Comparison of ENCODE assay signal across 26 cellular contexts in genomic region chr16:519841-520687, GRCh38. TPM values are rescaled to one million over a fixed set of nuclear protein-coding genes. Genes with fewer than 3 reads are reported as not detected.
DNase-seq lines count a peak whose midpoint lies in the region; ATAC-seq, FAIRE-seq and TF ChIP-seq lines count a peak whose summit lies in the region.
"Had no signal": no experiment of that assay in that cellular context is flagged by ENCODE, and none has a peak within 500 bp of the region (broad histone marks: within the 10 kb centered on the region; RNA-seq: fewer than 3 reads in every experiment).

No MANE protein-coding gene starts in this region.

- BruUV-seq in HepG2 (replicated peaks; lab: Mats Ljungman, UMichigan) (no TSS peak), K562 (replicated peaks; lab: Mats Ljungman, UMichigan) (no TSS peak)

- no peak for TF ChIP-seq EP300 in HepG2 (IDR thresholded peaks at IDR 0.05; ENCODE audit: low read depth in 2 of 2, low read length in 2 of 2)
- no peak for TF ChIP-seq EP300 in HepG2 (CRISPR knock-in tag; IDR thresholded peaks at IDR 0.05; ENCODE audit: borderline replicate concordance)
- no peak for TF ChIP-seq EP300 in K562 (IDR thresholded peaks at IDR 0.05; ENCODE audit: low read length)

- peaks cover 13% of the 10 kb centered on the region for H3K4me1 ChIP-seq in HepG2 (ENCODE audit: insufficient read depth, low read length)
- H3K4me1 ChIP-seq in right lobe of liver = no peaks in the 10 kb centered on the region
- peaks cover 2 to 68% of the 10 kb centered on the region in 2 experiments; a peak in 4 of 5 replicates for H3K4me1 ChIP-seq in K562 (replicated peaks in 1 of 2; ENCODE audit: control insufficient read depth in 2 of 2, insufficient read depth in 2 of 2, low read length in 2 of 2)
- no peaks in the 10 kb centered on the region for H3K4me1 ChIP-seq in upper lobe of right lung
- H3K4me1 ChIP-seq in effector memory CD4-positive, alpha-beta T cell (ENCODE audit: control insufficient read depth, insufficient read depth, low read length, poor library complexity, severe bottlenecking) = no peaks in the 10 kb centered on the region

- H3K9me3 ChIP-seq in HepG2 (ENCODE audit: low read length) (no peaks in the 10 kb centered on the region), right lobe of liver (no peaks in the 10 kb centered on the region), K562 (replicated peaks; ENCODE audit: control insufficient read depth, insufficient read depth, low read depth, low read length) (no peaks in the 10 kb centered on the region), upper lobe of right lung (no peaks in the 10 kb centered on the region)
- H3K9me3 ChIP-seq in effector memory CD4-positive, alpha-beta T cell (ENCODE audit: control insufficient read depth, low read length) = no peaks in the 10 kb centered on the region
- H3K9me3 ChIP-seq: SJSA1 had no signal

- H4K20me1 ChIP-seq in HepG2 (ENCODE audit: insufficient read depth, low read length) (no peaks in the 10 kb centered on the region), K562 (replicated peaks; ENCODE audit: control insufficient read depth, insufficient read depth, low read length) (no peaks in the 10 kb centered on the region; the same call in 1 of the 2 replicates)

- 97% methylated on average over 13 of the region's 35 CpGs for WGBS in HepG2 (ENCODE audit: low lambda C conversion rate)
- WGBS in right lobe of liver (ENCODE audit: insufficient coverage, low coverage, low lambda C conversion rate, missing lambda C conversion rate) = 88% methylated on average over 4 of the region's 35 CpGs
- WGBS in K562 (ENCODE audit: insufficient coverage, low coverage, missing lambda C conversion rate) = 88% methylated on average over 28 of the region's 35 CpGs

- DNase-seq in HepG2 (ENCODE audit: low spot score) = no peak
- no peak for DNase-seq in right lobe of liver
- no peak for DNase-seq in K562 (ENCODE audit: extremely low read depth in 1 of 4, low spot score in 3 of 4)
- DNase-seq in upper lobe of right lung = no peak
- no peak for DNase-seq in effector memory CD4-positive, alpha-beta T cell
- DNase-seq: C1 segment of cervical spinal cord; CD4-positive, alpha-beta memory T cell; COR-L47; DMS53; KG1; MM.1S; NCI-H1694; NCI-H2029 treated with DMSO at 0.1 percent for 48 hours; NCI-H2227 treated with DMSO at 0.1 percent for 48 hours; NCI-H510A; NCI-H69; Right ventricle myocardium superior; RPMI8226 had no signal

- TF ChIP-seq POLR2A in HepG2 (IDR thresholded peaks at IDR 0.05; ENCODE audit: insufficient read depth in 1 of 2, low read depth in 2 of 2, low read length in 2 of 2) (no peak), right lobe of liver (IDR thresholded peaks at IDR 0.05) (no peak), K562 (conservative IDR thresholded peaks at IDR 0.05) (no peak)

- no peak for FAIRE-seq in HepG2 (lab: Jason Lieb, UNC)
- FAIRE-seq in K562 (lab: Jason Lieb, UNC) = no peak
- FAIRE-seq: A204.1, G401.6, GM12891, GM19239 had no signal

- no peak overlapping the region for H3K4me3 ChIP-seq in HepG2 (replicated peaks in 1 of 3; ENCODE audit: insufficient read depth in 1 of 3, low read depth in 2 of 3, low read length in 3 of 3)
- no peak overlapping the region for H3K4me3 ChIP-seq in right lobe of liver
- H3K4me3 ChIP-seq in K562 = no peak overlapping the region
- no peak overlapping the region for H3K4me3 ChIP-seq in upper lobe of right lung
- H3K4me3 ChIP-seq in effector memory CD4-positive, alpha-beta T cell (ENCODE audit: insufficient read depth, low read depth, low read length, poor library complexity, severe bottlenecking) = no peak overlapping the region
- H3K4me3 ChIP-seq: SJSA1 had no signal

- in situ Hi-C loops in HepG2 (cut with HindIII; ENCODE audit: extremely low pct_ligation_motif_present, low pct_unique_long_range_greater_than_20kb) (no loop called here), K562 (cut with MboI) (no loop called here)

- H3K79me2 ChIP-seq in HepG2 (ENCODE audit: insufficient read depth, low read length) (no peaks in the 10 kb centered on the region), K562 (ENCODE audit: control insufficient read depth, insufficient read depth, low read length) (peaks cover 3% of the 10 kb centered on the region; the same call in 1 of the 3 replicates)

- H3K27me3 ChIP-seq in HepG2 (ENCODE audit: control insufficient read depth in 1 of 2, insufficient read depth in 2 of 2, low read length in 2 of 2) (no peaks in the 10 kb centered on the region), right lobe of liver (no peaks in the 10 kb centered on the region), K562 (ENCODE audit: control insufficient read depth in 2 of 2, insufficient read depth in 2 of 2, low read length in 2 of 2) (no peaks in the 10 kb centered on the region), upper lobe of right lung (no peaks in the 10 kb centered on the region)
- H3K27me3 ChIP-seq in effector memory CD4-positive, alpha-beta T cell (replicated peaks; ENCODE audit: control insufficient read depth, insufficient read depth, low read length, poor library complexity, severe bottlenecking) = no peaks in the 10 kb centered on the region
- H3K27me3 ChIP-seq: SJSA1 had no signal

- no peak overlapping the region for H3K27ac ChIP-seq in HepG2 (ENCODE audit: extremely low read length, insufficient read depth, low read length)
- no peak overlapping the region for H3K27ac ChIP-seq in right lobe of liver
- H3K27ac ChIP-seq in K562 (ENCODE audit: extremely low read depth, low read depth, low read length) = no peak overlapping the region
- no peak overlapping the region for H3K27ac ChIP-seq in upper lobe of right lung
- no peak overlapping the region for H3K27ac ChIP-seq in effector memory CD4-positive, alpha-beta T cell (ENCODE audit: insufficient read depth, low read length, poor library complexity, severe bottlenecking)
- H3K27ac ChIP-seq: SJSA1 had no signal

- TF ChIP-seq RAD21 in HepG2 (CRISPR knock-in tag; IDR thresholded peaks at IDR 0.05) (no peak), K562 (CRISPR knock-in tag; conservative IDR thresholded peaks at IDR 0.05 in 1 of 2, IDR thresholded peaks at IDR 0.05 in 1 of 2) (no peak)

- H3K36me3 ChIP-seq in HepG2 (replicated peaks in 1 of 2; ENCODE audit: control insufficient read depth in 1 of 2, insufficient read depth in 2 of 2, low read length in 2 of 2) = peaks cover 20 to 49% of the 10 kb centered on the region in 2 experiments; a peak in 4 of 5 replicates
- peaks cover 3 to 41% (median 6%) of the 10 kb centered on the region in 4 donors for H3K36me3 ChIP-seq in right lobe of liver
- peaks cover 13% of the 10 kb centered on the region; the same call in 2 of the 3 replicates for H3K36me3 ChIP-seq in K562 (ENCODE audit: control insufficient read depth, insufficient read depth, low read length)
- peaks cover 32% of the 10 kb centered on the region for H3K36me3 ChIP-seq in upper lobe of right lung
- peaks cover 12% of the 10 kb centered on the region for H3K36me3 ChIP-seq in effector memory CD4-positive, alpha-beta T cell (ENCODE audit: control insufficient read depth, insufficient read depth, low read length)

- no peak overlapping the region for H3K4me2 ChIP-seq in HepG2 (ENCODE audit: low read depth, low read length)
- no peak overlapping the region for H3K4me2 ChIP-seq in K562 (ENCODE audit: insufficient read depth, low read length)

- H3K9ac ChIP-seq in HepG2 (ENCODE audit: insufficient read depth, low read depth, low read length) = no peak overlapping the region
- H3K9ac ChIP-seq in K562 (ENCODE audit: insufficient read depth in 1 of 2, low read depth in 2 of 2, low read length in 2 of 2) = peak overlapping the region in 1 of 2 experiments; percentile 58; a peak in 2 of 4 replicates

- TF ChIP-seq CTCF in HepG2 (CRISPR knock-in tag; IDR thresholded peaks at IDR 0.05) (no peak), right lobe of liver (IDR thresholded peaks at IDR 0.05) (no peak), K562 (IDR thresholded peaks at IDR 0.05 in 2 of 3, conservative IDR thresholded peaks at IDR 0.05 in 1 of 3; ENCODE audit: insufficient read depth in 2 of 3, low read depth in 1 of 3, low read length in 3 of 3) (no peak), upper lobe of right lung (IDR thresholded peaks at IDR 0.05) (no peak)

- ATAC-seq in HepG2 (no peak), right lobe of liver (no peak), K562 (no peak), upper lobe of right lung (no peak)
- ATAC-seq: HCT116 had no signal

- intact Hi-C loops in HepG2 (cut with micrococcal nuclease; ENCODE audit: unreplicated experiment) (no loop called here), right lobe of liver (cut with DNase I) (no loop called here), K562 (cut with micrococcal nuclease) (no loop called here), upper lobe of right lung (cut with DNase I) (no loop called here)

- no peaks in the 10 kb centered on the region for H3K9me1 ChIP-seq in K562 (ENCODE audit: control insufficient read depth, insufficient read depth, low read length)

- CTCF ChIA-PET in HepG2 (lab: Yijun Ruan, JAX; ENCODE audit: low intra/inter-chr PET ratio, low total read pairs) = no interaction called here
- CTCF ChIA-PET in K562 (lab: Yijun Ruan, JAX; ENCODE audit: low intra/inter-chr PET ratio) = no interaction called here

- H2AFZ ChIP-seq in HepG2 (ENCODE audit: low read length) = no peak overlapping the region
- no peak overlapping the region for H2AFZ ChIP-seq in K562 (ENCODE audit: low read depth, low read length)

- POLR2A ChIA-PET in HepG2 (lab: Yijun Ruan, JAX) = interaction anchor here (0.6 to 2.1 kb wide), 5 partner anchors 11 to 18 kb away, joined by 3 to 8 read pairs (median 3); no protein-coding TSS in a partner anchor
- POLR2A ChIA-PET in K562 (lab: Yijun Ruan, JAX) = interaction anchor here (1.4 to 3.0 kb wide), 3 partner anchors 15 to 21 kb away, joined by 4 to 9 read pairs (median 4); no protein-coding TSS in a partner anchor

RNA-seq across cellular contexts. Expression of gene CAPN15, which starts 7.4 kb away (rescaled TPM):
- total RNA-seq in HepG2 (2016; rRNA removed; fragmentation: Illumina TruSeq; extraction: Trizol) (15.0 and 24.5 TPM in 2 replicates), right lobe of liver (10 to 100 TPM; 17.3 to 34.3 (median 23.3) TPM), K562 (2014; rRNA removed) (63.2 and 81.8 TPM in 2 replicates), K562 (2014; rRNA removed; fragmentation: Illumina TruSeq; extraction: Trizol) (4.2 and 4.3 TPM in 2 replicates), K562 (2015; rRNA removed; fragmentation: Illumina TruSeq; extraction: Trizol) (26.1 and 28.1 TPM in 2 replicates), K562 (2021) (105 and 111 TPM in 2 replicates), upper lobe of right lung (45.2 TPM)
- 4.2 and 4.4 TPM in 2 replicates for total RNA-seq in HepG2 (2016; cell fraction: cytosol; rRNA removed; fragmentation: Illumina TruSeq; extraction: Trizol; ENCODE audit: low read depth)
- 12.6 and 24.1 TPM in 2 replicates for total RNA-seq in HepG2 (2016; cell fraction: insoluble cytoplasmic fraction; rRNA removed; fragmentation: Illumina TruSeq; extraction: Trizol)
- 16.3 and 16.4 TPM in 2 replicates for total RNA-seq in HepG2 (2016; cell fraction: membrane; rRNA removed; fragmentation: Illumina TruSeq; extraction: Trizol)
- 14.9 and 20.4 TPM in 2 replicates for total RNA-seq in HepG2 (2016; cell fraction: nucleus; rRNA removed; fragmentation: Illumina TruSeq; extraction: Trizol)
- polyA plus RNA-seq in HepG2 (2011; rRNA removed) (14.9 and 22.2 TPM in 2 replicates), K562 (2011; rRNA removed) (14.2 and 20.5 TPM in 2 replicates), K562 (2014; fragmentation: Illumina TruSeq; extraction: Trizol) (4.9 and 23.2 TPM in 2 replicates), K562 (2014; fragmentation: Nextera tagmentation; extraction: Ambion mirVana) (under 1 TPM; 0.62 to 0.77 TPM), K562 (2014; rRNA removed) (50.2 and 52.3 TPM in 2 replicates)
- polyA plus RNA-seq in HepG2 (2011; cell fraction: cytosol; rRNA removed) = 11.3 and 22.6 TPM in 2 replicates
- polyA plus RNA-seq in HepG2 (2011; cell fraction: nucleus; rRNA removed) = 103 and 145 TPM in 2 replicates
- 17.6 and 19.5 TPM in 2 replicates for polyA plus RNA-seq in HepG2 (2012)
- polyA plus RNA-seq in HepG2 (2016; cell fraction: cytosol; fragmentation: Illumina TruSeq; extraction: Trizol; ENCODE audit: low read depth) = 5.8 and 6.0 TPM in 2 replicates
- 20.7 and 26.7 TPM in 2 replicates for polyA plus RNA-seq in HepG2 (2016; cell fraction: insoluble cytoplasmic fraction; fragmentation: Illumina TruSeq; extraction: Trizol; ENCODE audit: low read depth)
- 16.3 and 19.3 TPM in 2 replicates for polyA plus RNA-seq in HepG2 (2016; cell fraction: membrane; fragmentation: Illumina TruSeq; extraction: Trizol; ENCODE audit: low read depth)
- polyA plus RNA-seq in HepG2 (2016; cell fraction: nucleus; fragmentation: Illumina TruSeq; extraction: Trizol; ENCODE audit: insufficient read depth, low read depth) = 67.7 and 68.0 TPM in 2 replicates
- 22.1 and 60.1 TPM in 2 replicates for polyA minus RNA-seq in HepG2 (2011; rRNA and poly(A)+ RNA removed; ENCODE audit: low replicate concordance)
- polyA minus RNA-seq in HepG2 (2011; cell fraction: cytosol; rRNA and poly(A)+ RNA removed) = 39.5 and 41.1 TPM in 2 replicates
- 16.0 and 18.4 TPM in 2 replicates for polyA minus RNA-seq in HepG2 (2011; cell fraction: nucleus; rRNA and poly(A)+ RNA removed)
- total RNA-seq in K562 (2011; cell fraction: chromatin; rRNA removed; ENCODE audit: low replicate concordance) = 95.0 and 335 TPM in 2 replicates
- total RNA-seq in K562 (2011; cell fraction: nucleolus; rRNA removed) = 221 and 227 TPM in 2 replicates
- total RNA-seq in K562 (2011; cell fraction: nucleoplasm; rRNA removed) = 99.2 and 108 TPM in 2 replicates
- 20.0 and 89.6 TPM in 2 replicates for polyA plus RNA-seq in K562 (2011; cell fraction: cytosol; rRNA removed)
- 120 and 194 TPM in 2 replicates for polyA plus RNA-seq in K562 (2011; cell fraction: nucleus; rRNA removed)
- 43.4 and 45.5 TPM in 2 replicates for polyA plus RNA-seq in K562 (2012)
- polyA minus RNA-seq in K562 (2011; rRNA and poly(A)+ RNA removed) = 5.4 and 12.8 TPM in 2 replicates
- 69.7 and 71.5 TPM in 2 replicates for polyA minus RNA-seq in K562 (2011; cell fraction: cytosol; rRNA and poly(A)+ RNA removed)
- polyA minus RNA-seq in K562 (2011; cell fraction: nucleus; rRNA and poly(A)+ RNA removed) = 29.7 and 35.1 TPM in 2 replicates

RNA-seq across cellular contexts. Expression of gene PRR35, which starts 40.1 kb away (rescaled TPM):
- total RNA-seq in HepG2 (2016; rRNA removed; fragmentation: Illumina TruSeq; extraction: Trizol) (0.07 TPM in 1 of 2 replicates, not detected in the other), right lobe of liver (not detected), K562 (2014; rRNA removed) (0.41 and 0.45 TPM in 2 replicates), K562 (2014; rRNA removed; fragmentation: Illumina TruSeq; extraction: Trizol) (not detected in 2 replicates), K562 (2015; rRNA removed; fragmentation: Illumina TruSeq; extraction: Trizol) (0.08 TPM in 1 of 2 replicates, not detected in the other), K562 (2021) (0.18 and 0.42 TPM in 2 replicates), upper lobe of right lung (not detected)
- not detected in 2 replicates for total RNA-seq in HepG2 (2016; cell fraction: cytosol; rRNA removed; fragmentation: Illumina TruSeq; extraction: Trizol; ENCODE audit: low read depth)
- total RNA-seq in HepG2 (2016; cell fraction: insoluble cytoplasmic fraction; rRNA removed; fragmentation: Illumina TruSeq; extraction: Trizol) = not detected in 2 replicates
- total RNA-seq in HepG2 (2016; cell fraction: membrane; rRNA removed; fragmentation: Illumina TruSeq; extraction: Trizol) = not detected in 2 replicates
- not detected in 2 replicates for total RNA-seq in HepG2 (2016; cell fraction: nucleus; rRNA removed; fragmentation: Illumina TruSeq; extraction: Trizol)
- polyA plus RNA-seq in HepG2 (2011; rRNA removed) (0.16 and 0.38 TPM in 2 replicates), K562 (2011; rRNA removed) (0.09 and 0.17 TPM in 2 replicates), K562 (2014; fragmentation: Illumina TruSeq; extraction: Trizol) (0.07 TPM in 1 of 2 replicates, not detected in the other), K562 (2014; fragmentation: Nextera tagmentation; extraction: Ambion mirVana) (not detected), K562 (2014; rRNA removed) (0.15 and 0.24 TPM in 2 replicates)
- 0.23 and 0.28 TPM in 2 replicates for polyA plus RNA-seq in HepG2 (2011; cell fraction: cytosol; rRNA removed)
- polyA plus RNA-seq in HepG2 (2011; cell fraction: nucleus; rRNA removed) = 0.81 and 1.2 TPM in 2 replicates
- 0.63 and 0.74 TPM in 2 replicates for polyA plus RNA-seq in HepG2 (2012)
- not detected in 2 replicates for polyA plus RNA-seq in HepG2 (2016; cell fraction: cytosol; fragmentation: Illumina TruSeq; extraction: Trizol; ENCODE audit: low read depth)
- polyA plus RNA-seq in HepG2 (2016; cell fraction: insoluble cytoplasmic fraction; fragmentation: Illumina TruSeq; extraction: Trizol; ENCODE audit: low read depth) = not detected in 2 replicates
- polyA plus RNA-seq in HepG2 (2016; cell fraction: membrane; fragmentation: Illumina TruSeq; extraction: Trizol; ENCODE audit: low read depth) = not detected in 2 replicates
- not detected in 2 replicates for polyA plus RNA-seq in HepG2 (2016; cell fraction: nucleus; fragmentation: Illumina TruSeq; extraction: Trizol; ENCODE audit: insufficient read depth, low read depth)
- 0.12 TPM in 1 of 2 replicates, not detected in the other for polyA minus RNA-seq in HepG2 (2011; rRNA and poly(A)+ RNA removed; ENCODE audit: low replicate concordance)
- polyA minus RNA-seq in HepG2 (2011; cell fraction: cytosol; rRNA and poly(A)+ RNA removed) = 0.35 and 0.40 TPM in 2 replicates
- polyA minus RNA-seq in HepG2 (2011; cell fraction: nucleus; rRNA and poly(A)+ RNA removed) = not detected in 2 replicates
- 0.18 and 0.79 TPM in 2 replicates for total RNA-seq in K562 (2011; cell fraction: chromatin; rRNA removed; ENCODE audit: low replicate concordance)
- 0.66 and 1.3 TPM in 2 replicates for total RNA-seq in K562 (2011; cell fraction: nucleolus; rRNA removed)
- total RNA-seq in K562 (2011; cell fraction: nucleoplasm; rRNA removed) = 0.29 and 0.53 TPM in 2 replicates
- polyA plus RNA-seq in K562 (2011; cell fraction: cytosol; rRNA removed) = 0.07 and 1.2 TPM in 2 replicates
- 0.20 and 2.2 TPM in 2 replicates for polyA plus RNA-seq in K562 (2011; cell fraction: nucleus; rRNA removed)
- 0.09 and 0.14 TPM in 2 replicates for polyA plus RNA-seq in K562 (2012)
- polyA minus RNA-seq in K562 (2011; rRNA and poly(A)+ RNA removed) = not detected in 2 replicates
- polyA minus RNA-seq in K562 (2011; cell fraction: cytosol; rRNA and poly(A)+ RNA removed) = not detected in 2 replicates
- 0.27 TPM in 1 of 2 replicates, not detected in the other for polyA minus RNA-seq in K562 (2011; cell fraction: nucleus; rRNA and poly(A)+ RNA removed)
- total RNA-seq: CD4-positive, alpha-beta memory T cell; H4; Right ventricle myocardium superior; SJSA1 had no signal
- polyA plus RNA-seq: AG04450; CD4-positive, alpha-beta memory T cell had no signal

RNA-seq across cellular contexts. Expression of gene NHLRC4, which starts 46.7 kb away (rescaled TPM):
- total RNA-seq in HepG2 (2016; rRNA removed; fragmentation: Illumina TruSeq; extraction: Trizol) (0.40 and 0.48 TPM in 2 replicates), right lobe of liver (under 1 TPM in 5 of 6 experiments, not detected in 1; 0.12 to 0.33 (median 0.28) TPM), K562 (2014; rRNA removed) (2.6 and 3.1 TPM in 2 replicates), K562 (2014; rRNA removed; fragmentation: Illumina TruSeq; extraction: Trizol) (0.47 and 0.48 TPM in 2 replicates), K562 (2015; rRNA removed; fragmentation: Illumina TruSeq; extraction: Trizol) (1.2 and 1.3 TPM in 2 replicates), K562 (2021) (2.0 and 3.0 TPM in 2 replicates), upper lobe of right lung (0.98 TPM)
- not detected in 2 replicates for total RNA-seq in HepG2 (2016; cell fraction: cytosol; rRNA removed; fragmentation: Illumina TruSeq; extraction: Trizol; ENCODE audit: low read depth)
- total RNA-seq in HepG2 (2016; cell fraction: insoluble cytoplasmic fraction; rRNA removed; fragmentation: Illumina TruSeq; extraction: Trizol) = 0.33 and 0.45 TPM in 2 replicates
- 0.10 and 0.22 TPM in 2 replicates for total RNA-seq in HepG2 (2016; cell fraction: membrane; rRNA removed; fragmentation: Illumina TruSeq; extraction: Trizol)
- total RNA-seq in HepG2 (2016; cell fraction: nucleus; rRNA removed; fragmentation: Illumina TruSeq; extraction: Trizol) = 0.22 TPM in 1 of 2 replicates, not detected in the other
- polyA plus RNA-seq in HepG2 (2011; rRNA removed) (0.59 and 1.1 TPM in 2 replicates), K562 (2011; rRNA removed) (1.3 and 1.7 TPM in 2 replicates), K562 (2014; fragmentation: Illumina TruSeq; extraction: Trizol) (0.24 and 1.1 TPM in 2 replicates), K562 (2014; fragmentation: Nextera tagmentation; extraction: Ambion mirVana) (not detected), K562 (2014; rRNA removed) (3.2 and 3.7 TPM in 2 replicates)
- 0.71 and 1.2 TPM in 2 replicates for polyA plus RNA-seq in HepG2 (2011; cell fraction: cytosol; rRNA removed)
- polyA plus RNA-seq in HepG2 (2011; cell fraction: nucleus; rRNA removed) = 1.3 and 1.7 TPM in 2 replicates
- polyA plus RNA-seq in HepG2 (2012) = 1.4 and 1.5 TPM in 2 replicates
- 0.09 TPM in 1 of 2 replicates, not detected in the other for polyA plus RNA-seq in HepG2 (2016; cell fraction: cytosol; fragmentation: Illumina TruSeq; extraction: Trizol; ENCODE audit: low read depth)
- polyA plus RNA-seq in HepG2 (2016; cell fraction: insoluble cytoplasmic fraction; fragmentation: Illumina TruSeq; extraction: Trizol; ENCODE audit: low read depth) = 0.26 TPM in 2 replicates
- polyA plus RNA-seq in HepG2 (2016; cell fraction: membrane; fragmentation: Illumina TruSeq; extraction: Trizol; ENCODE audit: low read depth) = not detected in 2 replicates
- not detected in 2 replicates for polyA plus RNA-seq in HepG2 (2016; cell fraction: nucleus; fragmentation: Illumina TruSeq; extraction: Trizol; ENCODE audit: insufficient read depth, low read depth)
- 1.4 TPM in 1 of 2 replicates, not detected in the other for polyA minus RNA-seq in HepG2 (2011; rRNA and poly(A)+ RNA removed; ENCODE audit: low replicate concordance)
- 0.40 and 0.88 TPM in 2 replicates for polyA minus RNA-seq in HepG2 (2011; cell fraction: cytosol; rRNA and poly(A)+ RNA removed)
- polyA minus RNA-seq in HepG2 (2011; cell fraction: nucleus; rRNA and poly(A)+ RNA removed) = 0.13 and 0.25 TPM in 2 replicates
- 3.1 and 8.5 TPM in 2 replicates for total RNA-seq in K562 (2011; cell fraction: chromatin; rRNA removed; ENCODE audit: low replicate concordance)
- 8.4 and 8.8 TPM in 2 replicates for total RNA-seq in K562 (2011; cell fraction: nucleolus; rRNA removed)
- total RNA-seq in K562 (2011; cell fraction: nucleoplasm; rRNA removed) = 5.0 TPM in 2 replicates
- 2.0 and 4.5 TPM in 2 replicates for polyA plus RNA-seq in K562 (2011; cell fraction: cytosol; rRNA removed)
- polyA plus RNA-seq in K562 (2011; cell fraction: nucleus; rRNA removed) = 6.2 and 8.3 TPM in 2 replicates
- polyA plus RNA-seq in K562 (2012) = 1.7 and 7.2 TPM in 2 replicates
- 0.39 and 0.51 TPM in 2 replicates for polyA minus RNA-seq in K562 (2011; rRNA and poly(A)+ RNA removed)
- 1.3 TPM in 1 of 2 replicates, not detected in the other for polyA minus RNA-seq in K562 (2011; cell fraction: cytosol; rRNA and poly(A)+ RNA removed)
- polyA minus RNA-seq in K562 (2011; cell fraction: nucleus; rRNA and poly(A)+ RNA removed) = 6.5 and 8.1 TPM in 2 replicates

RNA-seq across cellular contexts. Expression of gene PIGQ, which starts 49.7 kb away (rescaled TPM):
- total RNA-seq in HepG2 (2016; rRNA removed; fragmentation: Illumina TruSeq; extraction: Trizol) (8.4 and 19.7 TPM in 2 replicates), right lobe of liver (10 to 100 TPM; 19.5 to 32.0 (median 27.8) TPM), K562 (2014; rRNA removed) (30.7 and 36.1 TPM in 2 replicates), K562 (2014; rRNA removed; fragmentation: Illumina TruSeq; extraction: Trizol) (2.3 and 3.4 TPM in 2 replicates), K562 (2015; rRNA removed; fragmentation: Illumina TruSeq; extraction: Trizol) (14.1 and 14.3 TPM in 2 replicates), K562 (2021) (43.7 and 49.6 TPM in 2 replicates), upper lobe of right lung (59.4 TPM)
- total RNA-seq in HepG2 (2016; cell fraction: cytosol; rRNA removed; fragmentation: Illumina TruSeq; extraction: Trizol; ENCODE audit: low read depth) = 7.5 and 10.0 TPM in 2 replicates
- 7.4 and 18.9 TPM in 2 replicates for total RNA-seq in HepG2 (2016; cell fraction: insoluble cytoplasmic fraction; rRNA removed; fragmentation: Illumina TruSeq; extraction: Trizol)
- total RNA-seq in HepG2 (2016; cell fraction: membrane; rRNA removed; fragmentation: Illumina TruSeq; extraction: Trizol) = 13.0 and 18.2 TPM in 2 replicates
- 16.8 and 19.0 TPM in 2 replicates for total RNA-seq in HepG2 (2016; cell fraction: nucleus; rRNA removed; fragmentation: Illumina TruSeq; extraction: Trizol)
- polyA plus RNA-seq in HepG2 (2011; rRNA removed) (7.7 and 13.6 TPM in 2 replicates), K562 (2011; rRNA removed) (11.2 and 19.4 TPM in 2 replicates), K562 (2014; fragmentation: Illumina TruSeq; extraction: Trizol) (11.7 and 21.9 TPM in 2 replicates), K562 (2014; fragmentation: Nextera tagmentation; extraction: Ambion mirVana) (1 to 10 TPM in 1 of 2 experiments, under 1 TPM in 1; 0.20 to 2.5 TPM), K562 (2014; rRNA removed) (42.1 and 42.3 TPM in 2 replicates)
- 7.2 and 11.6 TPM in 2 replicates for polyA plus RNA-seq in HepG2 (2011; cell fraction: cytosol; rRNA removed)
- polyA plus RNA-seq in HepG2 (2011; cell fraction: nucleus; rRNA removed) = 70.8 and 80.2 TPM in 2 replicates
- 6.7 and 8.5 TPM in 2 replicates for polyA plus RNA-seq in HepG2 (2012)
- 6.3 and 7.2 TPM in 2 replicates for polyA plus RNA-seq in HepG2 (2016; cell fraction: cytosol; fragmentation: Illumina TruSeq; extraction: Trizol; ENCODE audit: low read depth)
- polyA plus RNA-seq in HepG2 (2016; cell fraction: insoluble cytoplasmic fraction; fragmentation: Illumina TruSeq; extraction: Trizol; ENCODE audit: low read depth) = 6.9 and 8.3 TPM in 2 replicates
- polyA plus RNA-seq in HepG2 (2016; cell fraction: membrane; fragmentation: Illumina TruSeq; extraction: Trizol; ENCODE audit: low read depth) = 10.4 and 10.8 TPM in 2 replicates
- 31.7 and 36.7 TPM in 2 replicates for polyA plus RNA-seq in HepG2 (2016; cell fraction: nucleus; fragmentation: Illumina TruSeq; extraction: Trizol; ENCODE audit: insufficient read depth, low read depth)
- polyA minus RNA-seq in HepG2 (2011; rRNA and poly(A)+ RNA removed; ENCODE audit: low replicate concordance) = 38.0 and 89.1 TPM in 2 replicates
- 8.1 and 11.1 TPM in 2 replicates for polyA minus RNA-seq in HepG2 (2011; cell fraction: cytosol; rRNA and poly(A)+ RNA removed)
- polyA minus RNA-seq in HepG2 (2011; cell fraction: nucleus; rRNA and poly(A)+ RNA removed) = 13.6 and 14.0 TPM in 2 replicates
- 51.8 and 208 TPM in 2 replicates for total RNA-seq in K562 (2011; cell fraction: chromatin; rRNA removed; ENCODE audit: low replicate concordance)
- 193 and 220 TPM in 2 replicates for total RNA-seq in K562 (2011; cell fraction: nucleolus; rRNA removed)
- total RNA-seq in K562 (2011; cell fraction: nucleoplasm; rRNA removed) = 84.0 and 92.9 TPM in 2 replicates
- polyA plus RNA-seq in K562 (2011; cell fraction: cytosol; rRNA removed) = 15.7 and 51.3 TPM in 2 replicates
- 84.7 and 175 TPM in 2 replicates for polyA plus RNA-seq in K562 (2011; cell fraction: nucleus; rRNA removed)
- polyA plus RNA-seq in K562 (2012) = 22.2 and 33.3 TPM in 2 replicates
- 9.6 and 17.9 TPM in 2 replicates for polyA minus RNA-seq in K562 (2011; rRNA and poly(A)+ RNA removed)
- 11.2 and 15.5 TPM in 2 replicates for polyA minus RNA-seq in K562 (2011; cell fraction: cytosol; rRNA and poly(A)+ RNA removed)
- 33.2 and 44.4 TPM in 2 replicates for polyA minus RNA-seq in K562 (2011; cell fraction: nucleus; rRNA and poly(A)+ RNA removed)

Comparison
In these comparisons a context has a peak if more than half of its experiments do, and no peak if none do; other contexts are left out.
1. Of the 241 proteins assayed by ChIP-seq in both HepG2 and K562: peak only in HepG2: none; only in K562: POLR2G and SP1; in both: ZBTB33; in neither: 238.